Comparison of ENCODE assay signal across 8 cellular contexts in genomic region chr15:34987623-34987981, GRCh38. TPM values are rescaled to one million over a fixed set of nuclear protein-coding genes. Genes with fewer than 3 reads are reported as not detected.
DNase-seq lines count a peak whose midpoint lies in the region; ATAC-seq, FAIRE-seq and TF ChIP-seq lines count a peak whose summit lies in the region.

No MANE protein-coding gene starts in this region.

- peak overlapping the region; percentile 98 for H3K4me3 Mint-ChIP-seq in activated naive CD8-positive, alpha-beta T cell
- H3K4me3 Mint-ChIP-seq in immature natural killer cell = peak overlapping the region; percentile 94 to 99 (median 97)

- H3K27me3 ChIP-seq in suprapubic skin = no peaks in the 10 kb centered on the region

- POLR2A ChIA-PET in A549 (lab: Yijun Ruan, JAX) = interaction anchor here (0.6 to 3.0 kb wide), 16 partner anchors 12 to 1021 kb away, joined by 3 to 104 read pairs (median 4); partner anchors contain the start of gene AQR

- no peak for TF ChIP-seq EP300 in A549 (IDR thresholded peaks at IDR 0.05)
- TF ChIP-seq EP300 in suprapubic skin (IDR thresholded peaks at IDR 0.05) = no peak

- no peaks in the 10 kb centered on the region for H3K27me3 Mint-ChIP-seq in activated naive CD8-positive, alpha-beta T cell
- peaks cover 8 to 19% (median 11%) of the 10 kb centered on the region in 3 donors for H3K27me3 Mint-ChIP-seq in immature natural killer cell (ENCODE audit: low read depth in 3 of 3)

- H3K4me1 Mint-ChIP-seq in activated naive CD8-positive, alpha-beta T cell (ENCODE audit: low read depth) = peaks cover 39% of the 10 kb centered on the region
- H3K4me1 Mint-ChIP-seq in immature natural killer cell = peaks cover 40 to 51% of the 10 kb centered on the region in 2 donors

- 2% methylated on average over 13 of the region's 13 CpGs for WGBS in A549 (ENCODE audit: missing lambda C conversion rate)
- WGBS in suprapubic skin = under 1% methylated on average over 13 of the region's 13 CpGs

- peak overlapping the region; percentile 87 for H3K4me2 ChIP-seq in A549

- peaks cover 5% of the 10 kb centered on the region for H3K36me3 Mint-ChIP-seq in activated naive CD8-positive, alpha-beta T cell
- peaks cover 0 to 5% (median 0%) of the 10 kb centered on the region in 3 donors for H3K36me3 Mint-ChIP-seq in immature natural killer cell

- H3K9me3 ChIP-seq in A549 (no peaks in the 10 kb centered on the region), suprapubic skin (no peaks in the 10 kb centered on the region)

- H3K27ac ChIP-seq in A549 (peak overlapping the region; percentile 95 to 98), suprapubic skin (peak overlapping the region; percentile 99)

- FAIRE-seq in A549 (lab: Jason Lieb, UNC) (no peak), GM19239 (lab: Jason Lieb, UNC) (no peak)

- ATAC-seq in A549 = peak in 1 of 2 experiments; percentile 1; a peak in 2 of 6 replicates
- ATAC-seq in GM21576 (IDR thresholded peaks at IDR 0.05; ENCODE audit: unreplicated experiment) = peak; percentile 2

- H3K27ac Mint-ChIP-seq in activated naive CD8-positive, alpha-beta T cell = peak overlapping the region; percentile 99
- H3K27ac Mint-ChIP-seq in immature natural killer cell = peak overlapping the region; percentile 97 to 99 (median 98)

- H3K4me1 ChIP-seq in A549 = peaks cover 28% of the 10 kb centered on the region
- peaks cover 47% of the 10 kb centered on the region for H3K4me1 ChIP-seq in suprapubic skin

- H3K4me3 ChIP-seq in A549 (peak overlapping the region; percentile 96), suprapubic skin (peak overlapping the region; percentile 64)

- TF ChIP-seq CTCF in A549 (IDR thresholded peaks at IDR 0.05) = no peak
- TF ChIP-seq CTCF in suprapubic skin (IDR thresholded peaks at IDR 0.05) = no peak

- peaks cover 8% of the 10 kb centered on the region for H3K36me3 ChIP-seq in suprapubic skin

- no peak for TF ChIP-seq POLR2A in A549 (IDR thresholded peaks at IDR 0.05; ENCODE audit: low read length)
- TF ChIP-seq POLR2A in suprapubic skin (IDR thresholded peaks at IDR 0.05) = no peak

- no peaks in the 10 kb centered on the region for H3K9me3 Mint-ChIP-seq in activated naive CD8-positive, alpha-beta T cell (ENCODE audit: low read depth)
- H3K9me3 Mint-ChIP-seq in immature natural killer cell = no peaks in the 10 kb centered on the region

- no peak for DNase-seq in A549 (ENCODE audit: low read depth in 1 of 2, low spot score in 1 of 2)
- DNase-seq in immature natural killer cell = no peak
- no peak for DNase-seq in suprapubic skin (ENCODE audit: low spot score in 2 of 2)
- DNase-seq in NCI-H187 (lab: John Stamatoyannopoulos, UW) = no peak
- no peak for DNase-seq in CD1c-positive myeloid dendritic cell (ENCODE audit: extremely low spot score)
- DNase-seq in GM19239 (ENCODE audit: insufficient read length, low spot score) = no peak

- CTCF ChIA-PET in A549 (lab: Yijun Ruan, JAX) = interaction anchor here (2.0 to 3.2 kb wide), 3 partner anchors 12 to 18 kb away, joined by 9 to 22 read pairs (median 15); partner anchors contain the start of gene AQR

- TF ChIP-seq RAD21 in A549 (conservative IDR thresholded peaks at IDR 0.05 in 1 of 2, IDR thresholded peaks at IDR 0.05 in 1 of 2) = no peak

TF ChIP-seq in A549, 52 proteins besides CTCF, POLR2A, EP300 and RAD21:
- no peak for TF ChIP-seq CEBPB (IDR thresholded peaks at IDR 0.05)
- no peak for TF ChIP-seq CBX8 (IDR thresholded peaks at IDR 0.05)
- TF ChIP-seq, protein P1, sequence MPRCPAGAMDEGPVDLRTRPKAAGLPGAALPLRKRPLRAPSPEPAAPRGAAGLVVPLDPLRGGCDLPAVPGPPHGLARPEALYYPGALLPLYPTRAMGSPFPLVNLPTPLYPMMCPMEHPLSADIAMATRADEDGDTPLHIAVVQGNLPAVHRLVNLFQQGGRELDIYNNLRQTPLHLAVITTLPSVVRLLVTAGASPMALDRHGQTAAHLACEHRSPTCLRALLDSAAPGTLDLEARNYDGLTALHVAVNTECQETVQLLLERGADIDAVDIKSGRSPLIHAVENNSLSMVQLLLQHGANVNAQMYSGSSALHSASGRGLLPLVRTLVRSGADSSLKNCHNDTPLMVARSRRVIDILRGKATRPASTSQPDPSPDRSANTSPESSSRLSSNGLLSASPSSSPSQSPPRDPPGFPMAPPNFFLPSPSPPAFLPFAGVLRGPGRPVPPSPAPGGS (IDR thresholded peaks at IDR 0.05) = no peak
- TF ChIP-seq ZSCAN20 (CRISPR knock-in tag; IDR thresholded peaks at IDR 0.05) = no peak
- TF ChIP-seq FOXS1 (CRISPR knock-in tag; IDR thresholded peaks at IDR 0.05) = no peak
- TF ChIP-seq, protein P2, sequence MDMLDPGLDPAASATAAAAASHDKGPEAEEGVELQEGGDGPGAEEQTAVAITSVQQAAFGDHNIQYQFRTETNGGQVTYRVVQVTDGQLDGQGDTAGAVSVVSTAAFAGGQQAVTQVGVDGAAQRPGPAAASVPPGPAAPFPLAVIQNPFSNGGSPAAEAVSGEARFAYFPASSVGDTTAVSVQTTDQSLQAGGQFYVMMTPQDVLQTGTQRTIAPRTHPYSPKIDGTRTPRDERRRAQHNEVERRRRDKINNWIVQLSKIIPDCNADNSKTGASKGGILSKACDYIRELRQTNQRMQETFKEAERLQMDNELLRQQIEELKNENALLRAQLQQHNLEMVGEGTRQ (IDR thresholded peaks at IDR 0.05) = no peak
- no peak for TF ChIP-seq POLR2AphosphoS2 (conservative IDR thresholded peaks at IDR 0.05; ENCODE audit: low read length)
- no peak for TF ChIP-seq CBX2 (IDR thresholded peaks at IDR 0.05; ENCODE audit: borderline replicate concordance, low read depth)
- no peak for TF ChIP-seq TFCP2L1 (CRISPR knock-in tag; IDR thresholded peaks at IDR 0.05)
- TF ChIP-seq KDM5A (IDR thresholded peaks at IDR 0.05) = no peak
- TF ChIP-seq HOXA7 (CRISPR knock-in tag; IDR thresholded peaks at IDR 0.05) = no peak
- no peak for TF ChIP-seq HOXB13 (CRISPR knock-in tag; IDR thresholded peaks at IDR 0.05; ENCODE audit: low read depth)

RNA-seq across cellular contexts. Expression of gene ZNF770, which starts 0.5 kb away (rescaled TPM):
- polyA plus RNA-seq in A549 (2011; rRNA removed) (46.2 and 49.0 TPM in 2 replicates), A549 (2017; fragmentation: RNase III; extraction: RNeasy Plus Mini Kit Qiagen cat#74134 plus additional on column Dnase treatment) (23.8 to 25.1 TPM (median 24.9 TPM) in 3 replicates), immature natural killer cell (10 to 100 TPM; 38.8 to 59.7 (median 40.6) TPM)
- 4.2 and 5.0 TPM in 2 replicates for polyA plus RNA-seq in A549 (2012; cell fraction: cytosol; rRNA removed)
- 2.0 and 3.3 TPM in 2 replicates for polyA plus RNA-seq in A549 (2012; cell fraction: nucleus; rRNA removed)
- 21.1 and 33.6 TPM in 2 replicates for polyA minus RNA-seq in A549 (2011; rRNA and poly(A)+ RNA removed)
- total RNA-seq in suprapubic skin = 10 to 100 TPM; 42.4 to 71.1 (median 46.2) TPM

RNA-seq across cellular contexts. Expression of gene AQR, which starts 18.1 kb away (rescaled TPM):
- polyA plus RNA-seq in A549 (2011; rRNA removed) = 51.6 and 58.5 TPM in 2 replicates
- 10.3 and 10.7 TPM in 2 replicates for polyA plus RNA-seq in A549 (2012; cell fraction: cytosol; rRNA removed)
- polyA plus RNA-seq in A549 (2012; cell fraction: nucleus; rRNA removed) = 15.7 and 19.0 TPM in 2 replicates
- 21.7 to 22.3 TPM (median 21.9 TPM) in 3 replicates for polyA plus RNA-seq in A549 (2017; fragmentation: RNase III; extraction: RNeasy Plus Mini Kit Qiagen cat#74134 plus additional on column Dnase treatment)
- 45.5 and 51.3 TPM in 2 replicates for polyA minus RNA-seq in A549 (2011; rRNA and poly(A)+ RNA removed)
- polyA plus RNA-seq in immature natural killer cell = 10 to 100 TPM in 1 of 3 donors, 1 to 10 TPM in 2; 8.5 to 16.2 (median 9.9) TPM
- total RNA-seq in suprapubic skin = 10 to 100 TPM; 21.8 to 41.1 (median 25.7) TPM
